1 cellular context compared by ENCODE assay signal in genomic region chr18:63783394-63783793, GRCh38.
TF ChIP-seq lines count a peak whose summit lies in the region.

No MANE protein-coding gene starts in this region.

TF ChIP-seq in HCT116, 20 proteins besides CTCF, POLR2A, EP300 and RAD21 (continued from another document):
- TF ChIP-seq, protein P1, sequence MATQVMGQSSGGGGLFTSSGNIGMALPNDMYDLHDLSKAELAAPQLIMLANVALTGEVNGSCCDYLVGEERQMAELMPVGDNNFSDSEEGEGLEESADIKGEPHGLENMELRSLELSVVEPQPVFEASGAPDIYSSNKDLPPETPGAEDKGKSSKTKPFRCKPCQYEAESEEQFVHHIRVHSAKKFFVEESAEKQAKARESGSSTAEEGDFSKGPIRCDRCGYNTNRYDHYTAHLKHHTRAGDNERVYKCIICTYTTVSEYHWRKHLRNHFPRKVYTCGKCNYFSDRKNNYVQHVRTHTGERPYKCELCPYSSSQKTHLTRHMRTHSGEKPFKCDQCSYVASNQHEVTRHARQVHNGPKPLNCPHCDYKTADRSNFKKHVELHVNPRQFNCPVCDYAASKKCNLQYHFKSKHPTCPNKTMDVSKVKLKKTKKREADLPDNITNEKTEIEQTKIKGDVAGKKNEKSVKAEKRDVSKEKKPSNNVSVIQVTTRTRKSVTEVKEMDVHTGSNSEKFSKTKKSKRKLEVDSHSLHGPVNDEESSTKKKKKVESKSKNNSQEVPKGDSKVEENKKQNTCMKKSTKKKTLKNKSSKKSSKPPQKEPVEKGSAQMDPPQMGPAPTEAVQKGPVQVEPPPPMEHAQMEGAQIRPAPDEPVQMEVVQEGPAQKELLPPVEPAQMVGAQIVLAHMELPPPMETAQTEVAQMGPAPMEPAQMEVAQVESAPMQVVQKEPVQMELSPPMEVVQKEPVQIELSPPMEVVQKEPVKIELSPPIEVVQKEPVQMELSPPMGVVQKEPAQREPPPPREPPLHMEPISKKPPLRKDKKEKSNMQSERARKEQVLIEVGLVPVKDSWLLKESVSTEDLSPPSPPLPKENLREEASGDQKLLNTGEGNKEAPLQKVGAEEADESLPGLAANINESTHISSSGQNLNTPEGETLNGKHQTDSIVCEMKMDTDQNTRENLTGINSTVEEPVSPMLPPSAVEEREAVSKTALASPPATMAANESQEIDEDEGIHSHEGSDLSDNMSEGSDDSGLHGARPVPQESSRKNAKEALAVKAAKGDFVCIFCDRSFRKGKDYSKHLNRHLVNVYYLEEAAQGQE (IDR thresholded peaks at IDR 0.05; ENCODE audit: low read depth) = no peak
- TF ChIP-seq JUND (IDR thresholded peaks at IDR 0.05) = no peak
- TF ChIP-seq CBX3 (IDR thresholded peaks at IDR 0.05; ENCODE audit: low read depth) = no peak
- no peak for TF ChIP-seq MAX (IDR thresholded peaks at IDR 0.05)
- no peak for TF ChIP-seq EGR1 (IDR thresholded peaks at IDR 0.05; ENCODE audit: low read depth)
